Comparison of ENCODE assay signal across 1 cellular context in genomic region chr22:45642966-45643365, GRCh38.
TF ChIP-seq lines count a peak whose summit lies in the region.

No MANE protein-coding gene starts in this region.

TF ChIP-seq in GM23338, 12 proteins besides CTCF, POLR2A, EP300 and RAD21 (continued from another document):
- TF ChIP-seq ZNF462 (CRISPR knock-in tag; IDR thresholded peaks at IDR 0.05): no peak
